ENCODE assay signal across 20 cellular contexts in genomic region chr11:11961399-11962028, GRCh38. TPM values are rescaled to one million over a fixed set of nuclear protein-coding genes. Genes with fewer than 3 reads are reported as not detected.
DNase-seq lines count a peak whose midpoint lies in the region; ATAC-seq and TF ChIP-seq lines count a peak whose summit lies in the region.
"Had no signal": no experiment of that assay in that cellular context is flagged by ENCODE, and none has a peak within 500 bp of the region (broad histone marks: within the 10 kb centered on the region; RNA-seq: fewer than 3 reads in every experiment).

No MANE protein-coding gene starts in this region.

- H3K27me3 Mint-ChIP-seq in activated naive CD8-positive, alpha-beta T cell treated with anti-CD3 and anti-CD28 coated beads, Interleukin-2, amount 10 ng/mL, durations not matched to agents 7 days and 5 days = peaks cover 2% of the 10 kb centered on the region
- no peaks in the 10 kb centered on the region for H3K27me3 Mint-ChIP-seq in activated naive CD8-positive, alpha-beta T cell treated with anti-CD3 and anti-CD28 coated beads, Interleukin-2, amount 50 U/mL, for 24 hours

- no peak overlapping the region for H2BK5ac ChIP-seq in IMR-90 (ENCODE audit: low read depth, low read length, poor library complexity, severe bottlenecking)

- no peak overlapping the region for H3K4me2 ChIP-seq in IMR-90 (ENCODE audit: low read depth, low read length)
- H3K4me2 ChIP-seq: neural progenitor cell had no signal

- H3K9ac ChIP-seq in IMR-90 (ENCODE audit: low read depth, low read length) = no peak overlapping the region
- H3K9ac ChIP-seq: neural progenitor cell had no signal

- H2BK15ac ChIP-seq in IMR-90 (ENCODE audit: low read depth, low read length) = no peak overlapping the region

- in situ Hi-C loops in IMR-90 (cut with MboI; ENCODE audit: low sequenced_read_pairs) = no loop called here

- no peak overlapping the region for H3K14ac ChIP-seq in IMR-90 (replicated peaks; ENCODE audit: low read depth, low read length)

- no peak overlapping the region for H3K23ac ChIP-seq in IMR-90 (ENCODE audit: low read depth, low read length)

- intact Hi-C loops in IMR-90 (cut with micrococcal nuclease) (no loop called here), thyroid gland (cut with DNase I) (no loop called here)

- dilution Hi-C loops in IMR-90 (cut with HindIII; ENCODE audit: low sequenced_read_pairs, unreplicated experiment) = no loop called here

- H3K4me1 Mint-ChIP-seq in activated naive CD8-positive, alpha-beta T cell treated with anti-CD3 and anti-CD28 coated beads, Interleukin-2, amount 10 ng/mL, durations not matched to agents 7 days and 5 days = peaks cover 33% of the 10 kb centered on the region
- H3K4me1 Mint-ChIP-seq in activated naive CD8-positive, alpha-beta T cell treated with anti-CD3 and anti-CD28 coated beads, Interleukin-2, amount 50 U/mL, for 24 hours = peaks cover 19% of the 10 kb centered on the region
- H3K4me1 Mint-ChIP-seq: mesothelial cell of epicardium had no signal

- H4K5ac ChIP-seq in IMR-90 (ENCODE audit: low read depth, low read length) = no peak overlapping the region

- peak overlapping the region; percentile 69 for H3K4me3 Mint-ChIP-seq in activated naive CD8-positive, alpha-beta T cell treated with anti-CD3 and anti-CD28 coated beads, Interleukin-2, amount 10 ng/mL, durations not matched to agents 7 days and 5 days
- no peak overlapping the region for H3K4me3 Mint-ChIP-seq in activated naive CD8-positive, alpha-beta T cell treated with anti-CD3 and anti-CD28 coated beads, Interleukin-2, amount 50 U/mL, for 24 hours
- H3K4me3 Mint-ChIP-seq: mesothelial cell of epicardium; neural progenitor cell; stimulated activated naive B cell treated with anti-CD40 and anti-IgM and Interleukin-4, amounts not matched to agents 10 μg/mL and 1 μg/mL and 100 μg/mL, for 72 hours had no signal

- peaks cover 12% of the 10 kb centered on the region for H3K36me3 Mint-ChIP-seq in activated naive CD8-positive, alpha-beta T cell treated with anti-CD3 and anti-CD28 coated beads, Interleukin-2, amount 10 ng/mL, durations not matched to agents 7 days and 5 days
- H3K36me3 Mint-ChIP-seq in activated naive CD8-positive, alpha-beta T cell treated with anti-CD3 and anti-CD28 coated beads, Interleukin-2, amount 50 U/mL, for 24 hours (ENCODE audit: low read depth) = peaks cover 4% of the 10 kb centered on the region

- CTCF ChIA-PET in IMR-90 (lab: Yijun Ruan, JAX) = no interaction called here

- peaks cover 9 to 32% of the 10 kb centered on the region in 2 experiments; a peak in 3 of 4 replicates for H3K79me1 ChIP-seq in IMR-90 (ENCODE audit: low read depth in 1 of 2, low read length in 2 of 2)

- H3K4ac ChIP-seq in IMR-90 (ENCODE audit: low read depth, low read length) = no peak overlapping the region

- BruUV-seq in IMR-90 (replicated peaks; lab: Mats Ljungman, UMichigan) = no TSS peak

- H4K91ac ChIP-seq in IMR-90 (ENCODE audit: insufficient read depth, low read depth, low read length) = no peak overlapping the region

- no peak overlapping the region for H3K18ac ChIP-seq in IMR-90 (ENCODE audit: low read depth, low read length)

- WGBS in IMR-90 (ENCODE audit: extremely low coverage in 2 of 2, insufficient read length in 1 of 2), 2 experiments = no CpG with 5 or more reads among the region's 3 CpGs
- WGBS in thyroid gland, 2 donors = 81 to 89% methylated on average over 3 of the region's 3 CpGs

- H4K8ac ChIP-seq in IMR-90 (ENCODE audit: low read depth in 2 of 2, low read length in 2 of 2) = no peak overlapping the region

- DNase-seq in activated naive CD8-positive, alpha-beta T cell treated with anti-CD3 and anti-CD28 coated beads, Interleukin-2, amount 10 ng/mL, durations not matched to agents 7 days and 5 days = no peak
- no peak for DNase-seq in activated naive CD8-positive, alpha-beta T cell treated with anti-CD3 and anti-CD28 coated beads, Interleukin-2, amount 50 U/mL, for 24 hours
- DNase-seq in IMR-90 (no peak), foreskin keratinocyte (peak in 1 of 2 donors; percentile 51), thyroid gland (peak; percentile 26 to 38), anterior cingulate cortex (lab: John Stamatoyannopoulos, UW) (no peak)
- no peak for DNase-seq in central memory CD4-positive, alpha-beta T cell
- DNase-seq: activated CD4-positive, alpha-beta T cell treated with anti-CD3 and anti-CD28 coated beads for 4 hours; activated gamma-delta T cell; activated T-cell treated with anti-CD3 and anti-CD28 coated beads for 4 hours; amniotic stem cell; foreskin melanocyte; NCI-H1436; stimulated activated CD4-positive, alpha-beta T cell treated with anti-CD3 and anti-CD28 coated beads, Interleukin-1b, Interleukin-23, amount 100 ng/mL, for 48 hours; stimulated activated naive B cell treated with anti-CD40 and anti-IgM and Interleukin-4, amounts not matched to agents 10 μg/mL and 1 μg/mL and 100 μg/mL, for 72 hours had no signal

- ATAC-seq in activated naive CD8-positive, alpha-beta T cell treated with anti-CD3 and anti-CD28 coated beads, Interleukin-2, amount 10 ng/mL, durations not matched to agents 7 days and 5 days (ENCODE audit: low read depth) = no peak
- ATAC-seq in activated naive CD8-positive, alpha-beta T cell treated with anti-CD3 and anti-CD28 coated beads, Interleukin-2, amount 50 U/mL, for 24 hours = no peak
- ATAC-seq in IMR-90 (ENCODE audit: low read depth) (peak; percentile 18; the same call in 1 of the 2 replicates), foreskin keratinocyte (peak; percentile 42)
- ATAC-seq: Right ventricle myocardium inferior had no signal

- no peak overlapping the region for H2BK20ac ChIP-seq in IMR-90 (ENCODE audit: low read depth, low read length)

- no peak overlapping the region for H2AFZ ChIP-seq in IMR-90 (replicated peaks; ENCODE audit: low read length, poor library complexity)
- H2AFZ ChIP-seq: neural progenitor cell had no signal

- H3K36me3 ChIP-seq in IMR-90 (ENCODE audit: control insufficient read depth, insufficient read depth, low read length) = peaks cover 53% of the 10 kb centered on the region
- peaks cover 5% of the 10 kb centered on the region in 2 donors for H3K36me3 ChIP-seq in thyroid gland
- H3K36me3 ChIP-seq: neural progenitor cell had no signal

- TF ChIP-seq CTCF in IMR-90 (conservative IDR thresholded peaks at IDR 0.05; ENCODE audit: low read depth, low read length) (no peak), foreskin keratinocyte (conservative IDR thresholded peaks at IDR 0.05) (no peak), thyroid gland (IDR thresholded peaks at IDR 0.05) (no peak)

- H3K27ac ChIP-seq in IMR-90 (ENCODE audit: insufficient read depth, low read length) = no peak overlapping the region
- H3K27ac ChIP-seq in foreskin keratinocyte = no peak overlapping the region
- no peak overlapping the region for H3K27ac ChIP-seq in thyroid gland
- H3K27ac ChIP-seq: neural progenitor cell had no signal

- no peaks in the 10 kb centered on the region for H3K9me3 Mint-ChIP-seq in activated naive CD8-positive, alpha-beta T cell treated with anti-CD3 and anti-CD28 coated beads, Interleukin-2, amount 10 ng/mL, durations not matched to agents 7 days and 5 days
- H3K9me3 Mint-ChIP-seq in activated naive CD8-positive, alpha-beta T cell treated with anti-CD3 and anti-CD28 coated beads, Interleukin-2, amount 50 U/mL, for 24 hours = no peaks in the 10 kb centered on the region
- H3K9me3 Mint-ChIP-seq: neural progenitor cell; stimulated activated naive B cell treated with anti-CD40 and anti-IgM and Interleukin-4, amounts not matched to agents 10 μg/mL and 1 μg/mL and 100 μg/mL, for 72 hours had no signal

- no peak overlapping the region for H3K56ac ChIP-seq in IMR-90 (ENCODE audit: extremely low read depth, insufficient read depth, low read length)

- no peaks in the 10 kb centered on the region for H3K4me1 ChIP-seq in IMR-90 (ENCODE audit: control insufficient read depth, insufficient read depth, low read length)
- no peaks in the 10 kb centered on the region for H3K4me1 ChIP-seq in foreskin keratinocyte
- no peaks in the 10 kb centered on the region for H3K4me1 ChIP-seq in thyroid gland

- TF ChIP-seq RAD21 in IMR-90 (IDR thresholded peaks at IDR 0.05; ENCODE audit: low read length) = no peak

- no peak overlapping the region for H2AK5ac ChIP-seq in IMR-90 (ENCODE audit: low read depth, low read length)

- no peaks in the 10 kb centered on the region for H3K27me3 ChIP-seq in IMR-90 (ENCODE audit: control insufficient read depth, insufficient read depth, low read length)
- no peaks in the 10 kb centered on the region for H3K27me3 ChIP-seq in foreskin keratinocyte
- H3K27me3 ChIP-seq in thyroid gland = no peaks in the 10 kb centered on the region
- H3K27me3 ChIP-seq: cardiac muscle cell, neural progenitor cell had no signal

- H2AK9ac ChIP-seq in IMR-90 (replicated peaks; ENCODE audit: low read depth, low read length, poor library complexity) = no peak overlapping the region

- H2BK120ac ChIP-seq in IMR-90 (ENCODE audit: low read depth, low read length) = no peak overlapping the region

- H3K9me1 ChIP-seq in IMR-90 (ENCODE audit: insufficient read depth, low read length) = peaks cover 3% of the 10 kb centered on the region; the same call in 1 of the 2 replicates

- H3K9me3 ChIP-seq in IMR-90 (ENCODE audit: control insufficient read depth, insufficient read depth, low read length) = no peaks in the 10 kb centered on the region
- H3K9me3 ChIP-seq in thyroid gland = no peaks in the 10 kb centered on the region

- POLR2A ChIA-PET in activated naive CD8-positive, alpha-beta T cell treated with anti-CD3 and anti-CD28 coated beads, Interleukin-2, amount 10 ng/mL, durations not matched to agents 7 days and 5 days (lab: Charles Lee) = interaction anchor here (0.9 kb wide), 1 partner anchor 10 kb away, joined by 3 read pairs; no protein-coding TSS in a partner anchor
- POLR2A ChIA-PET in IMR-90 (lab: Charles Lee; ENCODE audit: unreplicated experiment) = no interaction called here

- H3K4me3 ChIP-seq in IMR-90 (ENCODE audit: insufficient read depth, low read depth, low read length) (no peak overlapping the region), thyroid gland (replicated peaks in 1 of 3) (no peak overlapping the region)
- H3K4me3 ChIP-seq: cardiac muscle cell, neural progenitor cell had no signal

- H4K20me1 ChIP-seq in IMR-90 (ENCODE audit: insufficient read depth, low read length) = no peaks in the 10 kb centered on the region

- no peak overlapping the region for H3K27ac Mint-ChIP-seq in activated naive CD8-positive, alpha-beta T cell treated with anti-CD3 and anti-CD28 coated beads, Interleukin-2, amount 10 ng/mL, durations not matched to agents 7 days and 5 days
- no peak overlapping the region for H3K27ac Mint-ChIP-seq in activated naive CD8-positive, alpha-beta T cell treated with anti-CD3 and anti-CD28 coated beads, Interleukin-2, amount 50 U/mL, for 24 hours
- H3K27ac Mint-ChIP-seq: mesothelial cell of epicardium had no signal

- TF ChIP-seq POLR2A in IMR-90 (IDR thresholded peaks at IDR 0.05; ENCODE audit: low read depth, low read length) (no peak), thyroid gland (IDR thresholded peaks at IDR 0.05) (no peak)

RNA-seq across cellular contexts. Expression of gene DKK3, which starts 46.9 kb away (rescaled TPM):
- 10 to 100 TPM in 1 of 2 experiments, 1 to 10 TPM in 1; 8.1 to 12.0 TPM for total RNA-seq in activated naive CD8-positive, alpha-beta T cell treated with anti-CD3 and anti-CD28 coated beads, Interleukin-2, amount 10 ng/mL, durations not matched to agents 7 days and 5 days
- total RNA-seq in IMR-90 (2012; rRNA removed) (348 and 453 TPM in 2 replicates), foreskin keratinocyte (271 and 323 TPM in 2 replicates), thyroid gland (10 to 100 TPM; 15.1 to 72.0 (median 27.3) TPM)
- polyA plus RNA-seq in IMR-90 (2012; rRNA removed) (838 and 964 TPM in 2 replicates), foreskin keratinocyte (197 and 257 TPM in 2 replicates)
- 812 and 1,206 TPM in 2 replicates for polyA plus RNA-seq in IMR-90 (2012; cell fraction: cytosol; rRNA removed)
- polyA plus RNA-seq in IMR-90 (2012; cell fraction: nucleus; rRNA removed; ENCODE audit: low replicate concordance) = 383 and 412 TPM in 2 replicates
- total RNA-seq: CD4-positive, CD25-positive, alpha-beta regulatory T cell had no signal

Comparison
In these comparisons a context has a peak if more than half of its experiments do, and no peak if none do; other contexts are left out.
1. ATAC-seq: peak in IMR-90 (single experiment) and foreskin keratinocyte (single experiment); none in activated naive CD8-positive, alpha-beta T cell treated with anti-CD3 and anti-CD28 coated beads, Interleukin-2, amount 10 ng/mL, durations not matched to agents 7 days and 5 days (single experiment) and activated naive CD8-positive, alpha-beta T cell treated with anti-CD3 and anti-CD28 coated beads, Interleukin-2, amount 50 U/mL, for 24 hours (single experiment).
2. DNase-seq: peak in thyroid gland (2 of 2); none in activated naive CD8-positive, alpha-beta T cell treated with anti-CD3 and anti-CD28 coated beads, Interleukin-2, amount 10 ng/mL, durations not matched to agents 7 days and 5 days (single experiment), activated naive CD8-positive, alpha-beta T cell treated with anti-CD3 and anti-CD28 coated beads, Interleukin-2, amount 50 U/mL, for 24 hours (single experiment), IMR-90 (single experiment), anterior cingulate cortex (0 of 58) and central memory CD4-positive, alpha-beta T cell (single experiment).